1 cellular context compared by ENCODE assay signal in genomic region chr3:51984269-51984647, GRCh38.
TF ChIP-seq lines count a peak whose summit lies in the region.

No MANE protein-coding gene starts in this region.

TF ChIP-seq in HCT116, 20 proteins besides CTCF, POLR2A, EP300 and RAD21 (continued from another document):
- no peak for TF ChIP-seq REST (IDR thresholded peaks at IDR 0.05; ENCODE audit: low read depth)
- no peak for TF ChIP-seq ZBTB33 (IDR thresholded peaks at IDR 0.05; ENCODE audit: extremely low read depth, insufficient replicate concordance, low read length)
- no peak for TF ChIP-seq SRF (IDR thresholded peaks at IDR 0.05; ENCODE audit: low read depth)
- TF ChIP-seq EGR1 (IDR thresholded peaks at IDR 0.05; ENCODE audit: low read depth) = no peak
- TF ChIP-seq EZH2phosphoT487 (IDR thresholded peaks at IDR 0.05; ENCODE audit: borderline replicate concordance) = no peak
- no peak for TF ChIP-seq ATF3 (IDR thresholded peaks at IDR 0.05)
- TF ChIP-seq EZH2 (IDR thresholded peaks at IDR 0.05) = no peak
- no peak for TF ChIP-seq YY1 (IDR thresholded peaks at IDR 0.05; ENCODE audit: extremely low read depth, insufficient replicate concordance, low read depth, low read length)
- no peak for TF ChIP-seq TCF7L2 (IDR thresholded peaks at IDR 0.05; ENCODE audit: borderline replicate concordance, extremely low read depth, insufficient read depth, insufficient read length)
- TF ChIP-seq CEBPB (IDR thresholded peaks at IDR 0.05; ENCODE audit: low read depth) = no peak
- TF ChIP-seq CBX3 (IDR thresholded peaks at IDR 0.05; ENCODE audit: low read depth) = no peak
- no peak for TF ChIP-seq ZFX (IDR thresholded peaks at IDR 0.05)
- no peak for TF ChIP-seq ELF1 (IDR thresholded peaks at IDR 0.05; ENCODE audit: borderline replicate concordance, low read depth)
- TF ChIP-seq POLR2AphosphoS5 (IDR thresholded peaks at IDR 0.05; ENCODE audit: low read depth, low read length) = no peak
- TF ChIP-seq SP1 (IDR thresholded peaks at IDR 0.05; ENCODE audit: low read depth) = no peak
- no peak for TF ChIP-seq JUND (IDR thresholded peaks at IDR 0.05)
